Comparison of ENCODE assay signal across 17 cellular contexts in the genomic region with DNA sequence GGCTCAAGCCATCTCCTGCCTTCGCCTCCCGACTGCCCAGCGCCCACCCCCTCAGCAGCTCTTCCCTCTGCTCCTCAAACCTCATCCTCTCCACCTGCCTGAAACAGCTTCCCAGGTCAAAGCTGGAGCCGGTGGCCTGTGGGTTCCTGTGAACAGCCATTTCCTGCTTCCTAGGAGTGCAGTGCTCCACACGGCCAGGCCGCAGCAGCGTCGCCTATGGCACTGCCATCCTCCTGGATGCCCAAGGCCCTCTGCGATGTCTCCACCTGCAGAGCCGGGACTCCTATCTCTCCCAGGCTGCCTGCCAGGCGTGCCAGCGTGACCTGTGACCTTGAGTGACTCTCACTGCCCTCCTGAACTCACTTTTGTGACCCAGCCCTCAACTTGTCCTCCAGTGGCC.
"Had no signal": no experiment of that assay in that cellular context is flagged by ENCODE, and none has a peak within 500 bp of the region (broad histone marks: within the 10 kb centered on the region; RNA-seq: fewer than 3 reads in every experiment).

No MANE protein-coding gene starts in this region.

- H3K4me3 Mint-ChIP-seq: natural killer cell; stimulated activated naive B cell treated with anti-CD40 and anti-IgM and Interleukin-4, amounts not matched to agents 10 μg/mL and 1 μg/mL and 100 μg/mL, for 72 hours; T-helper 2 cell treated with Interferon-gamma antibody and Interleukin-4, amounts not matched to agents 5 μg/mL and 100 μg/mL, for 36 hours had no signal

- H3K9me3 Mint-ChIP-seq: natural killer cell; stimulated activated naive B cell treated with anti-CD40 and anti-IgM and Interleukin-4, amounts not matched to agents 10 μg/mL and 1 μg/mL and 100 μg/mL, for 72 hours; T-helper 2 cell treated with Interferon-gamma antibody and Interleukin-4, amounts not matched to agents 5 μg/mL and 100 μg/mL, for 36 hours had no signal

- DNase-seq: activated CD4-positive, CD25-positive, alpha-beta regulatory T cell treated with anti-CD3 and anti-CD28 coated beads, Interleukin-2, amount 50 U/mL, for 72 hours; activated effector memory CD4-positive, alpha-beta T cell treated with Interleukin-2 at 50 U/mL for 16 hours; activated naive CD4-positive, alpha-beta T cell treated with anti-CD3 and anti-CD28 coated beads, Interleukin-2, amount 50 U/mL, for 16 hours; central memory CD4-positive, alpha-beta T cell; effector CD8-positive, alpha-beta T cell; foreskin melanocyte; heart right ventricle; left cardiac atrium; mammary epithelial cell; natural killer cell; stimulated activated CD4-positive, alpha-beta T cell treated with anti-CD3 and anti-CD28 coated beads, Interleukin-2, amount 100 ng/mL, for 48 hours; stimulated activated naive B cell treated with anti-CD40 and anti-IgM and Interleukin-4, amounts not matched to agents 10 μg/mL and 1 μg/mL and 100 μg/mL, for 72 hours; SW 1271; tibial artery; uterus had no signal

- H3K27ac ChIP-seq: coronary artery, heart right ventricle, tibial artery, uterus had no signal

- H3K4me1 Mint-ChIP-seq: natural killer cell had no signal

- H3K36me3 ChIP-seq: uterus had no signal

- H3K9me3 ChIP-seq: heart right ventricle, tibial artery, uterus had no signal

- H3K27me3 Mint-ChIP-seq: stimulated activated naive B cell treated with anti-CD40 and anti-IgM and Interleukin-4, amounts not matched to agents 10 μg/mL and 1 μg/mL and 100 μg/mL, for 72 hours had no signal

- H3K27ac Mint-ChIP-seq: natural killer cell; stimulated activated naive B cell treated with anti-CD40 and anti-IgM and Interleukin-4, amounts not matched to agents 10 μg/mL and 1 μg/mL and 100 μg/mL, for 72 hours; T-helper 2 cell treated with Interferon-gamma antibody and Interleukin-4, amounts not matched to agents 5 μg/mL and 100 μg/mL, for 36 hours had no signal

- H3K36me3 Mint-ChIP-seq: natural killer cell had no signal

- H3K4me1 ChIP-seq: tibial artery, uterus had no signal

- H3K27me3 ChIP-seq: heart right ventricle, tibial artery, uterus had no signal

- H3K4me3 ChIP-seq: coronary artery, heart right ventricle, tibial artery, uterus had no signal
